In the genomic region with DNA sequence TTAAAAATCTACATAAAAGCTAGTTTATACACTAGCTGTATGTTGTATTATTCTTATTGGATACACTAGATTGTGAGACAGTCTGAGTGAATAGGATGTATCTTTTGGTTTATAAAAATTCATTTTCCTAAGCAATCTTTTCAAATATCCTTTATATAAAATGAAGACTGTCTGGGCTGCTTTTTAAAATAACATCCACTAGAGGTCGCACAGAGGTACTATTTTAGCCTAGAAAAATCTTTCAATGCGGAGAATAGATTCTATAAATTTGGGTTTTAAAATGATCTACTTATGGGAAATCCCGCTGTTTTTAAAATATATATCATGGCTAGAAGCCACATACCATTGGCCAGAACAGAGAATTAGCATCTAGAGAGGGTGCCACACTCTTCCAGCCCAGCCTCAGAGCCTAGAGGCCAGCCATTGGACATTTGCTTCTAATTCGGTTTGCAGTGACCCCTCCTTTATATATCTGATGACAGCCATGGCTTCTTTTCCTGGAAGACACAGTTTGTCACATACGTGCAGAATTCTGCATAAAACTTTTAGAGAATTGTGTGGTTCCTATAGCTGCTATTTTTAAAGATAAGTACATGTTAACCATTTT, we compare ENCODE assay signal across 8 cellular contexts. TPM values are rescaled to one million over a fixed set of nuclear protein-coding genes. Genes with fewer than 3 reads are reported as not detected.
DNase-seq lines count a peak whose midpoint lies in the region; ATAC-seq and TF ChIP-seq lines count a peak whose summit lies in the region.

No MANE protein-coding gene starts in this region.

- intact Hi-C loops in uterus (cut with DNase I; ENCODE audit: low total_unique reads), result loop anchor here (10.0 kb wide), 1 partner anchor 65 kb away; no protein-coding TSS in a partner anchor

- no peaks in the 10 kb centered on the region for H3K9me3 ChIP-seq in adipocyte (ENCODE audit: control insufficient read depth, low read length)
- H3K9me3 ChIP-seq in uterus, result no peaks in the 10 kb centered on the region

- DNase-seq in AG08396 (ENCODE audit: low spot score), result peak; percentile 20
- DNase-seq in NCI-H1092 (lab: John Stamatoyannopoulos, UW), result peak; percentile 7
- peak; percentile 83 for DNase-seq in adipocyte (ENCODE audit: low read depth)
- no peak for DNase-seq in kidney epithelial cell (ENCODE audit: low read depth)
- DNase-seq in uterus, result no peak

- no peak for TF ChIP-seq POLR2A in uterus (IDR thresholded peaks at IDR 0.05)

- TF ChIP-seq CTCF in kidney epithelial cell (IDR thresholded peaks at IDR 0.05; ENCODE audit: insufficient read depth, low read length, poor library complexity, severe bottlenecking), result peak; percentile 54
- TF ChIP-seq CTCF in uterus (IDR thresholded peaks at IDR 0.05), result peak; percentile 58 to 75 (median 65)

- H3K36me3 ChIP-seq in adipocyte (ENCODE audit: control insufficient read depth, insufficient read depth, low read length, severe bottlenecking), result no peaks in the 10 kb centered on the region
- no peaks in the 10 kb centered on the region for H3K36me3 ChIP-seq in kidney epithelial cell (ENCODE audit: control insufficient read depth, insufficient read depth, low read length)
- H3K36me3 ChIP-seq in uterus, result no peaks in the 10 kb centered on the region

- no peak overlapping the region for H3K27ac ChIP-seq in uterus

- no peaks in the 10 kb centered on the region for H3K27me3 ChIP-seq in adipocyte (replicated peaks; ENCODE audit: control insufficient read depth, insufficient read depth, low read length)
- H3K27me3 ChIP-seq in kidney epithelial cell (ENCODE audit: control insufficient read depth, insufficient read depth, low read length), result no peaks in the 10 kb centered on the region
- H3K27me3 ChIP-seq in uterus, result no peaks in the 10 kb centered on the region

- H3K4me1 ChIP-seq in adipocyte (ENCODE audit: control insufficient read depth, insufficient read depth, low read length), result no peaks in the 10 kb centered on the region
- H3K4me1 ChIP-seq in uterus, result no peaks in the 10 kb centered on the region

- peak; percentile 41 for ATAC-seq in GM18502 (IDR thresholded peaks at IDR 0.05; ENCODE audit: poor library complexity, unreplicated experiment)
- no peak for ATAC-seq in GM18873 (IDR thresholded peaks at IDR 0.05; ENCODE audit: low FRiP score, unreplicated experiment)
- no peak for ATAC-seq in HG03432 (IDR thresholded peaks at IDR 0.05; ENCODE audit: unreplicated experiment)

- H3K4me3 ChIP-seq in adipocyte (ENCODE audit: low read length) (no peak overlapping the region), kidney epithelial cell (ENCODE audit: low read depth, low read length) (no peak overlapping the region), uterus (no peak overlapping the region)

- no peak overlapping the region for H3K9ac ChIP-seq in adipocyte (ENCODE audit: low read length)

RNA-seq across cellular contexts. Expression of gene C11orf97, which starts 7.3 kb away (rescaled TPM):
- total RNA-seq in kidney epithelial cell (not detected in 2 replicates), uterus (not detected)

RNA-seq across cellular contexts. Expression of gene FUT4, which starts 24.1 kb away (rescaled TPM):
- 12.3 and 13.4 TPM in 2 replicates for total RNA-seq in kidney epithelial cell
- total RNA-seq in uterus, result 10 to 100 TPM in 2 of 4 donors, 1 to 10 TPM in 2; 2.6 to 15.2 (median 9.2) TPM

RNA-seq across cellular contexts. Expression of gene ANKRD49, which starts 25.8 kb away (rescaled TPM):
- 7.5 and 16.7 TPM in 2 replicates for total RNA-seq in kidney epithelial cell
- total RNA-seq in uterus, result 10 to 100 TPM; 21.3 to 55.6 (median 26.6) TPM

RNA-seq across cellular contexts. Expression of gene MRE11, which starts 25.9 kb away (rescaled TPM):
- total RNA-seq in kidney epithelial cell (7.0 and 8.1 TPM in 2 replicates), uterus (10 to 100 TPM in 2 of 4 donors, 1 to 10 TPM in 2; 5.9 to 45.8 (median 16.9) TPM)

RNA-seq across cellular contexts. Expression of gene PIWIL4, which starts 47.6 kb away (rescaled TPM):
- total RNA-seq in kidney epithelial cell, result 1.8 and 3.7 TPM in 2 replicates
- 1 to 10 TPM; 5.1 to 9.0 (median 6.8) TPM for total RNA-seq in uterus

Comparison
In these comparisons a context has a peak if more than half of its experiments do, and no peak if none do; other contexts are left out.
1. DNase-seq: peak in AG08396 (single experiment), NCI-H1092 (single experiment) and adipocyte (single experiment); none in kidney epithelial cell (single experiment) and uterus (0 of 2).